18 cellular contexts compared by ENCODE assay signal in the genomic region with DNA sequence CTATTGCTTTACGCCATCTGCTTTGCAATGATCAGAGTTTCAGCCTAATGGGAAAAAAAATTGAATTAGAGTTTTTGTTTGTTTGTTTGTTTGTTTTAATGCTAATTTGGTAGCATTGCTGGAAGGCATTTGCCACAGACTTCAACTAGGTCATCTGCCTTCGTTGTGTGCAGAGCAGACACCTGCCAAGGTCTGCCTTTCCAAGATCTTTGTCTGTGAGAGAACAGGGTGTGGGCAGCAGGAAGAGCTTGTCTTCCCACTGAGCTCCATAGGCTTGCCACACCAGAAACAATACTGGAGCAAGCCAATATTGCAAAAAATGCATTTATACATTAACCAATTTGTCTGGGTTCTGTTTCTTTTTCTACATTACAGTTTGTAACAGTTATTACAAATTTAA.
"Had no signal": no experiment of that assay in that cellular context is flagged by ENCODE, and none has a peak within 500 bp of the region (broad histone marks: within the 10 kb centered on the region; RNA-seq: fewer than 3 reads in every experiment).

No MANE protein-coding gene starts in this region.

- H3K4me3 ChIP-seq: ascending aorta, breast epithelium, mucosa of descending colon, neural progenitor cell, prostate gland, right atrium auricular region, testis, upper lobe of left lung had no signal

- H3K27ac ChIP-seq: ascending aorta, breast epithelium, neural progenitor cell, prostate gland, right atrium auricular region, testis, upper lobe of left lung had no signal

- H3K27me3 ChIP-seq: ascending aorta, breast epithelium, neural progenitor cell, right atrium auricular region, testis, upper lobe of left lung had no signal

- H3K4me1 ChIP-seq: ascending aorta, breast epithelium, prostate gland, right atrium auricular region, testis, upper lobe of left lung had no signal

- ATAC-seq: activated T-cell treated with anti-CD3 and anti-CD28 coated beads, Interleukin-2, amount 50 U/mL, for 4 hours; left cardiac atrium; mucosa of descending colon had no signal

- H3K36me3 ChIP-seq: ascending aorta, breast epithelium, neural progenitor cell, prostate gland, right atrium auricular region, upper lobe of left lung had no signal

- H3K9me3 ChIP-seq: ascending aorta, breast epithelium, mucosa of descending colon, prostate gland, right atrium auricular region, testis, upper lobe of left lung had no signal

- DNase-seq: activated CD4-positive, alpha-beta T cell treated with anti-CD3 and anti-CD28 coated beads, Interleukin-2, amount 50 U/mL, for 1 hour; activated CD4-positive, CD25-positive, alpha-beta regulatory T cell treated with anti-CD3 and anti-CD28 coated beads, Interleukin-2, amount 50 U/mL, for 72 hours; activated CD8-positive, alpha-beta memory T cell treated with anti-CD3 and anti-CD28 coated beads, Interleukin-2, amount 50 U/mL, for 4 hours; activated naive CD4-positive, alpha-beta T cell treated with anti-CD3 and anti-CD28 coated beads, Interleukin-2, amount 10 ng/mL, durations not matched to agents 7 days and 5 days; activated T-cell treated with anti-CD3 and anti-CD28 coated beads, Interleukin-2, amount 50 U/mL, for 4 hours; effector CD4-positive, alpha-beta T cell; hippocampal formation; left cardiac atrium; mesenchymal stem cell; mucosa of descending colon; naive B cell; testis; upper lobe of left lung had no signal
